ENCODE assay signal across 9 cellular contexts in genomic region chr9:4986783-4987182, GRCh38. TPM values are rescaled to one million over a fixed set of nuclear protein-coding genes. Genes with fewer than 3 reads are reported as not detected.
A peak's percentile ranks its signal among the peaks of the same experiment; 100 is the strongest.
DNase-seq lines count a peak whose midpoint lies in the region; ATAC-seq and TF ChIP-seq lines count a peak whose summit lies in the region.
"Had no signal": no experiment of that assay in that cellular context is flagged by ENCODE, and none has a peak within 500 bp of the region (broad histone marks: within the 10 kb centered on the region; RNA-seq: fewer than 3 reads in every experiment).

No MANE protein-coding gene starts in this region.

- H3K27ac Mint-ChIP-seq in activated naive CD4-positive, alpha-beta T cell treated with anti-CD3 and anti-CD28 coated beads, Interleukin-2, amount 10 ng/mL, durations not matched to agents 7 days and 5 days: peak overlapping the region; percentile 75
- H3K27ac Mint-ChIP-seq in activated CD4-positive, alpha-beta memory T cell treated with anti-CD3 and anti-CD28 coated beads, Interleukin-2, amount 10 ng/mL, durations not matched to agents 7 days and 5 days: peak overlapping the region; percentile 9
- no peak overlapping the region for H3K27ac Mint-ChIP-seq in immature natural killer cell

- 76 to 82% methylated on average over 4 of the region's 4 CpGs for WGBS in tibial nerve, 2 donors

- no peak for TF ChIP-seq CTCF in tibial nerve (IDR thresholded peaks at IDR 0.05)

- no peak overlapping the region for H3K4me3 Mint-ChIP-seq in activated naive CD4-positive, alpha-beta T cell treated with anti-CD3 and anti-CD28 coated beads, Interleukin-2, amount 10 ng/mL, durations not matched to agents 7 days and 5 days
- peak overlapping the region; percentile 87 for H3K4me3 Mint-ChIP-seq in activated CD4-positive, alpha-beta memory T cell treated with anti-CD3 and anti-CD28 coated beads, Interleukin-2, amount 10 ng/mL, durations not matched to agents 7 days and 5 days
- H3K4me3 Mint-ChIP-seq in immature natural killer cell: peak overlapping the region; percentile 14 to 93 (median 91)

- no peaks in the 10 kb centered on the region for H3K9me3 ChIP-seq in tibial nerve

- no peaks in the 10 kb centered on the region for H3K27me3 Mint-ChIP-seq in activated naive CD4-positive, alpha-beta T cell treated with anti-CD3 and anti-CD28 coated beads, Interleukin-2, amount 10 ng/mL, durations not matched to agents 7 days and 5 days
- no peaks in the 10 kb centered on the region for H3K27me3 Mint-ChIP-seq in activated CD4-positive, alpha-beta memory T cell treated with anti-CD3 and anti-CD28 coated beads, Interleukin-2, amount 10 ng/mL, durations not matched to agents 7 days and 5 days
- H3K27me3 Mint-ChIP-seq in immature natural killer cell (ENCODE audit: low read depth in 3 of 3): peaks cover 0 to 2% (median 0%) of the 10 kb centered on the region in 3 donors

- in situ Hi-C loops in ACHN (cut with HindIII; ENCODE audit: low pct_ligation_motif_present, low pct_unique_long_range_greater_than_20kb, low sequenced_read_pairs): no loop called here

- H3K27ac ChIP-seq in tibial nerve: peak overlapping the region in 3 of 4 donors; percentile 97 to 98 (median 97)

- CTCF ChIA-PET in activated naive CD4-positive, alpha-beta T cell treated with anti-CD3 and anti-CD28 coated beads, Interleukin-2, amount 10 ng/mL, durations not matched to agents 7 days and 5 days (lab: Charles Lee): interaction anchor here (0.7 to 4.3 kb wide), 13 partner anchors 16 to 230 kb away, joined by 3 to 24 read pairs (median 5); no protein-coding TSS in a partner anchor
- CTCF ChIA-PET in activated CD4-positive, alpha-beta memory T cell treated with anti-CD3 and anti-CD28 coated beads, Interleukin-2, amount 10 ng/mL, durations not matched to agents 7 days and 5 days (lab: Charles Lee): interaction anchor here (0.7 to 5.8 kb wide), 17 partner anchors 11 to 614 kb away, joined by 3 to 54 read pairs (median 6); partner anchors contain the start of gene RCL1

- peaks cover under 1% of the 10 kb centered on the region for H3K9me3 Mint-ChIP-seq in activated naive CD4-positive, alpha-beta T cell treated with anti-CD3 and anti-CD28 coated beads, Interleukin-2, amount 10 ng/mL, durations not matched to agents 7 days and 5 days
- H3K9me3 Mint-ChIP-seq in activated CD4-positive, alpha-beta memory T cell treated with anti-CD3 and anti-CD28 coated beads, Interleukin-2, amount 10 ng/mL, durations not matched to agents 7 days and 5 days: peaks cover 2% of the 10 kb centered on the region
- no peaks in the 10 kb centered on the region for H3K9me3 Mint-ChIP-seq in immature natural killer cell

- DNase-seq in activated naive CD4-positive, alpha-beta T cell treated with anti-CD3 and anti-CD28 coated beads, Interleukin-2, amount 10 ng/mL, durations not matched to agents 7 days and 5 days: no peak
- no peak for DNase-seq in activated naive CD4-positive, alpha-beta T cell treated with Interleukin-2 at 50 U/mL for 16 hours
- no peak for DNase-seq in activated CD4-positive, alpha-beta memory T cell treated with anti-CD3 and anti-CD28 coated beads, Interleukin-2, amount 10 ng/mL, durations not matched to agents 7 days and 5 days
- no peak for DNase-seq in immature natural killer cell
- DNase-seq in tibial nerve (ENCODE audit: low spot score in 2 of 2): no peak
- DNase-seq in ACHN: no peak
- DNase-seq in SHP77 treated with DMSO at 0.1 percent for 48 hours (lab: John Stamatoyannopoulos, UW): no peak
- DNase-seq: COR-L47 had no signal

- no peak for TF ChIP-seq EP300 in tibial nerve (IDR thresholded peaks at IDR 0.05)

- ATAC-seq in GM21619 (IDR thresholded peaks at IDR 0.05; ENCODE audit: unreplicated experiment): no peak

- no peaks in the 10 kb centered on the region for H3K27me3 ChIP-seq in tibial nerve

- H3K36me3 ChIP-seq in tibial nerve: peaks cover 0 to 9% (median 0%) of the 10 kb centered on the region in 3 donors

- POLR2A ChIA-PET in activated CD4-positive, alpha-beta memory T cell treated with anti-CD3 and anti-CD28 coated beads, Interleukin-2, amount 10 ng/mL, durations not matched to agents 7 days and 5 days (lab: Charles Lee): interaction anchor here (1.0 to 3.5 kb wide), 14 partner anchors 16 to 1459 kb away, joined by 3 to 41 read pairs (median 9); partner anchors contain the start of genes AK3 and RCL1

- TF ChIP-seq POLR2A in tibial nerve (IDR thresholded peaks at IDR 0.05): no peak

- peaks cover 0 to 49% (median 20%) of the 10 kb centered on the region in 4 donors for H3K4me1 ChIP-seq in tibial nerve

- H3K4me1 Mint-ChIP-seq in activated naive CD4-positive, alpha-beta T cell treated with anti-CD3 and anti-CD28 coated beads, Interleukin-2, amount 10 ng/mL, durations not matched to agents 7 days and 5 days: peaks cover 38% of the 10 kb centered on the region
- H3K4me1 Mint-ChIP-seq in activated CD4-positive, alpha-beta memory T cell treated with anti-CD3 and anti-CD28 coated beads, Interleukin-2, amount 10 ng/mL, durations not matched to agents 7 days and 5 days: peaks cover 44% of the 10 kb centered on the region
- peaks cover 11 to 35% of the 10 kb centered on the region in 2 donors for H3K4me1 Mint-ChIP-seq in immature natural killer cell

- H3K36me3 Mint-ChIP-seq in activated naive CD4-positive, alpha-beta T cell treated with anti-CD3 and anti-CD28 coated beads, Interleukin-2, amount 10 ng/mL, durations not matched to agents 7 days and 5 days: peaks cover 18% of the 10 kb centered on the region
- H3K36me3 Mint-ChIP-seq in activated CD4-positive, alpha-beta memory T cell treated with anti-CD3 and anti-CD28 coated beads, Interleukin-2, amount 10 ng/mL, durations not matched to agents 7 days and 5 days (ENCODE audit: low read depth): peaks cover 16% of the 10 kb centered on the region
- H3K36me3 Mint-ChIP-seq in immature natural killer cell: peaks cover 1 to 5% (median 2%) of the 10 kb centered on the region in 3 donors

- H3K4me3 ChIP-seq in tibial nerve: peak overlapping the region in 2 of 4 donors; percentile 77 to 89

RNA-seq across cellular contexts. Expression of gene JAK2, which starts 1.7 kb away (rescaled TPM):
- 10 to 100 TPM; 27.2 to 30.0 TPM for total RNA-seq in activated CD4-positive, alpha-beta memory T cell treated with anti-CD3 and anti-CD28 coated beads, Interleukin-2, amount 10 ng/mL, durations not matched to agents 7 days and 5 days
- polyA plus RNA-seq in immature natural killer cell: 10 to 100 TPM in 1 of 3 donors, 1 to 10 TPM in 2; 5.7 to 14.7 (median 6.8) TPM
- 10 to 100 TPM; 23.7 to 39.6 (median 37.8) TPM for total RNA-seq in tibial nerve

Comparison
In these comparisons a context has a peak if more than half of its experiments do, and no peak if none do; other contexts are left out.
1. H3K27ac Mint-ChIP-seq: peak in activated naive CD4-positive, alpha-beta T cell treated with anti-CD3 and anti-CD28 coated beads, Interleukin-2, amount 10 ng/mL, durations not matched to agents 7 days and 5 days (single experiment) and activated CD4-positive, alpha-beta memory T cell treated with anti-CD3 and anti-CD28 coated beads, Interleukin-2, amount 10 ng/mL, durations not matched to agents 7 days and 5 days (single experiment); none in immature natural killer cell (0 of 6).